In the genomic region with DNA sequence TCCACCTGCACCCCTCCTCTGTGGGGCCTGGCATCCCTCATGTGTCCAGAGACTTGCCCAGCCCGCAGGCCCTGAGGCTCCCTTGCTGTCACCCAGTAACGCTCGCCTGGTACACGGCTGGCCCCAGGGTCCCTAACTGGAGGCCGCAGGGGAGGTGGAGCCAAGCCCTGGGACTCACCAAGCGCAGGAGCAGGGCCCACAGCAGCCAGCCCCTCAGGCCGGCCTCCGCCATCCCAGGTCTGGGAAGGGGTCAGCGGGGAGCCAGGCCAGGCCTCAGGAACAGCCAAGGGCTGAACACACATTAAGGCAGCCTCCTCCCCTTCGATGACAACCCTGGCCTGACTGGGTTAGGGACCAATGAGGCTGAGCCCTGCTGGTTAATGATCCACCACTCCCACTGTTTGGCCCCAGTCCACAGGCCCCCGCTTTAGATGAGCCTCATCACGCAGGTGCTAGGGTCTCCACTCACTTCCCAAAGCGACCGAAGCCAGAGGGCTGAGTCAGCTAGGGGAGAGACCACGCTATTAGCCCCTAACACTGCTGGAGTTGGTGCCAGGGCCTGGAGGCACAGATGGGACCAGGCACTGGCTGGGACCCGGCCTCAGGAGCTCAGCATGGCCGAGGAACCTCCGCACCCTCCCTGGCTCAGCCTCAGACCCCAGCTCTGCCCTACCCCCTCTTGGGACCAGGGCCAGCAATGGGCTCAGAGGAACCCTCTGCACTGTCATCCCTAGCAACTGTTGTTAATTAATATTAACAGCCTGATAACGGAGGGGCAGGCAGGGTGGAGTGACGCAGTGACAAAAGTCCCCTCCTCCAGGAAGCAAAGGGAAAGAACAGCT, we compare ENCODE assay signal across 22 cellular contexts. TPM values are rescaled to one million over a fixed set of nuclear protein-coding genes. Genes with fewer than 3 reads are reported as not detected.
A peak's percentile ranks its signal among the peaks of the same experiment; 100 is the strongest.
DNase-seq lines count a peak whose midpoint lies in the region; ATAC-seq, FAIRE-seq and TF ChIP-seq lines count a peak whose summit lies in the region.
"Had no signal": no experiment of that assay in that cellular context is flagged by ENCODE, and none has a peak within 500 bp of the region (broad histone marks: within the 10 kb centered on the region; RNA-seq: fewer than 3 reads in every experiment).

A gene with protein sequence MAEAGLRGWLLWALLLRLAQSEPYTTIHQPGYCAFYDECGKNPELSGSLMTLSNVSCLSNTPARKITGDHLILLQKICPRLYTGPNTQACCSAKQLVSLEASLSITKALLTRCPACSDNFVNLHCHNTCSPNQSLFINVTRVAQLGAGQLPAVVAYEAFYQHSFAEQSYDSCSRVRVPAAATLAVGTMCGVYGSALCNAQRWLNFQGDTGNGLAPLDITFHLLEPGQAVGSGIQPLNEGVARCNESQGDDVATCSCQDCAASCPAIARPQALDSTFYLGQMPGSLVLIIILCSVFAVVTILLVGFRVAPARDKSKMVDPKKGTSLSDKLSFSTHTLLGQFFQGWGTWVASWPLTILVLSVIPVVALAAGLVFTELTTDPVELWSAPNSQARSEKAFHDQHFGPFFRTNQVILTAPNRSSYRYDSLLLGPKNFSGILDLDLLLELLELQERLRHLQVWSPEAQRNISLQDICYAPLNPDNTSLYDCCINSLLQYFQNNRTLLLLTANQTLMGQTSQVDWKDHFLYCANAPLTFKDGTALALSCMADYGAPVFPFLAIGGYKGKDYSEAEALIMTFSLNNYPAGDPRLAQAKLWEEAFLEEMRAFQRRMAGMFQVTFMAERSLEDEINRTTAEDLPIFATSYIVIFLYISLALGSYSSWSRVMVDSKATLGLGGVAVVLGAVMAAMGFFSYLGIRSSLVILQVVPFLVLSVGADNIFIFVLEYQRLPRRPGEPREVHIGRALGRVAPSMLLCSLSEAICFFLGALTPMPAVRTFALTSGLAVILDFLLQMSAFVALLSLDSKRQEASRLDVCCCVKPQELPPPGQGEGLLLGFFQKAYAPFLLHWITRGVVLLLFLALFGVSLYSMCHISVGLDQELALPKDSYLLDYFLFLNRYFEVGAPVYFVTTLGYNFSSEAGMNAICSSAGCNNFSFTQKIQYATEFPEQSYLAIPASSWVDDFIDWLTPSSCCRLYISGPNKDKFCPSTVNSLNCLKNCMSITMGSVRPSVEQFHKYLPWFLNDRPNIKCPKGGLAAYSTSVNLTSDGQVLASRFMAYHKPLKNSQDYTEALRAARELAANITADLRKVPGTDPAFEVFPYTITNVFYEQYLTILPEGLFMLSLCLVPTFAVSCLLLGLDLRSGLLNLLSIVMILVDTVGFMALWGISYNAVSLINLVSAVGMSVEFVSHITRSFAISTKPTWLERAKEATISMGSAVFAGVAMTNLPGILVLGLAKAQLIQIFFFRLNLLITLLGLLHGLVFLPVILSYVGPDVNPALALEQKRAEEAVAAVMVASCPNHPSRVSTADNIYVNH (N-terminal part only) (minus strand): TSS at position 303 of the 842 bp plus-strand sequence. CDS start 71 bp downstream, at position 232.

- H3K9me3 ChIP-seq in HepG2 (ENCODE audit: low read length) (no peaks in the 10 kb centered on the region), subcutaneous abdominal adipose tissue (ENCODE audit: control insufficient read depth in 5 of 5, low read length in 5 of 5) (no peaks in the 10 kb centered on the region)
- H3K9me3 ChIP-seq: breast epithelium, heart right ventricle, SJSA1 had no signal

- in situ Hi-C loops in HepG2 (cut with HindIII; ENCODE audit: extremely low pct_ligation_motif_present, low pct_unique_long_range_greater_than_20kb): no loop called here

- no peak within 1 kb of the TSS for H2AFZ ChIP-seq in HepG2 (ENCODE audit: low read length)

- H3K79me2 ChIP-seq in HepG2 (ENCODE audit: insufficient read depth, low read length): peaks cover 47% of the 10 kb centered on the region

- DNase-seq in activated naive CD4-positive, alpha-beta T cell treated with anti-CD3 and anti-CD28 coated beads, Interleukin-2, amount 50 U/mL, for 72 hours (ENCODE audit: low spot score in 2 of 2): no peak
- DNase-seq in activated naive CD4-positive, alpha-beta T cell (lab: John Stamatoyannopoulos, UW): no peak
- DNase-seq in WTC11 (ENCODE audit: low spot score) (no peak), HepG2 (ENCODE audit: low spot score) (peak; percentile 91), NCI-H1417 (lab: John Stamatoyannopoulos, UW) (no peak), cerebellum (ENCODE audit: low spot score) (no peak), D721Med (ENCODE audit: insufficient read length, low spot score) (no peak)
- DNase-seq: activated CD4-positive, alpha-beta T cell treated with anti-CD3 and anti-CD28 coated beads for 4 hours; CD4-positive, alpha-beta memory T cell; heart right ventricle; NCI-H2081; NCI-H524 treated with DMSO at 0.1 percent for 48 hours; stimulated activated naive CD4-positive, alpha-beta T cell; T-helper 9 cell had no signal

- H3K36me3 ChIP-seq in HepG2 (replicated peaks in 1 of 2; ENCODE audit: control insufficient read depth in 1 of 2, insufficient read depth in 2 of 2, low read length in 2 of 2) (peaks cover 0 to 9% of the 10 kb centered on the region in 2 experiments; a peak in 1 of 5 replicates), subcutaneous abdominal adipose tissue (ENCODE audit: control insufficient read depth in 5 of 5, insufficient read depth in 5 of 5, low read length in 5 of 5) (no peaks in the 10 kb centered on the region)
- H3K36me3 ChIP-seq: breast epithelium, heart right ventricle, SJSA1 had no signal

- H3K9me3 Mint-ChIP-seq in activated naive CD4-positive, alpha-beta T cell treated with anti-CD3 and anti-CD28 coated beads, Interleukin-2, amount 50 U/mL, for 72 hours: no peaks in the 10 kb centered on the region
- H3K9me3 Mint-ChIP-seq in WTC11: no peaks in the 10 kb centered on the region
- H3K9me3 Mint-ChIP-seq: CD4-positive, alpha-beta memory T cell had no signal

- no peaks in the 10 kb centered on the region for H3K27me3 Mint-ChIP-seq in WTC11 (ENCODE audit: low read depth)

- POLR2A ChIA-PET in WTC11 (lab: Charles Lee): no interaction called here
- POLR2A ChIA-PET in HepG2 (lab: Yijun Ruan, JAX): interaction anchor here (0.9 to 4.1 kb wide), 7 partner anchors 12 to 307 kb away, joined by 3 to 25 read pairs (median 18); a partner anchor contains a TSS

- H3K27ac ChIP-seq in HepG2 (ENCODE audit: extremely low read length, insufficient read depth, low read length): peak within 1 kb of the TSS; percentile 94
- H3K27ac ChIP-seq in subcutaneous abdominal adipose tissue (ENCODE audit: low read depth, low read length): peak within 1 kb of the TSS; percentile 79
- H3K27ac ChIP-seq: heart right ventricle, SJSA1 had no signal

- TSS peak; percentile 97 for BruUV-seq in HepG2 (replicated peaks; lab: Mats Ljungman, UMichigan)

- peaks cover 84% of the 10 kb centered on the region for H3K4me1 ChIP-seq in HepG2 (ENCODE audit: insufficient read depth, low read length)
- peaks cover 1 to 63% (median 39%) of the 10 kb centered on the region in 5 donors for H3K4me1 ChIP-seq in subcutaneous abdominal adipose tissue (ENCODE audit: control insufficient read depth in 5 of 5, insufficient read depth in 5 of 5, low read length in 5 of 5)
- H3K4me1 ChIP-seq: heart right ventricle, SJSA1 had no signal

- H3K4me1 Mint-ChIP-seq in WTC11: no peaks in the 10 kb centered on the region
- H3K4me1 Mint-ChIP-seq: CD4-positive, alpha-beta memory T cell had no signal

- peak within 1 kb of the TSS; percentile 57 to 79 (median 63) for H3K4me3 ChIP-seq in HepG2 (replicated peaks in 1 of 3; ENCODE audit: insufficient read depth in 1 of 3, low read depth in 2 of 3, low read length in 3 of 3)
- H3K4me3 ChIP-seq in subcutaneous abdominal adipose tissue (ENCODE audit: low read depth in 1 of 5, low read length in 5 of 5): no peak within 1 kb of the TSS
- H3K4me3 ChIP-seq: breast epithelium, heart right ventricle, SJSA1 had no signal

- no peak for ATAC-seq in activated naive CD4-positive, alpha-beta T cell treated with anti-CD3 and anti-CD28 coated beads, Interleukin-2, amount 50 U/mL, for 72 hours
- ATAC-seq in WTC11: peak; percentile 49
- ATAC-seq in HepG2: peak; percentile 94

- TF ChIP-seq RAD21 in HepG2 (CRISPR knock-in tag; IDR thresholded peaks at IDR 0.05): no peak; the same call in 1 of the 2 replicates

- no peak within 1 kb of the TSS for H3K4me3 Mint-ChIP-seq in WTC11
- H3K4me3 Mint-ChIP-seq: activated naive CD8-positive, alpha-beta T cell; CD4-positive, alpha-beta memory T cell had no signal

- H3K27me3 ChIP-seq in HepG2 (ENCODE audit: control insufficient read depth in 1 of 2, insufficient read depth in 2 of 2, low read length in 2 of 2): no peaks in the 10 kb centered on the region
- no peaks in the 10 kb centered on the region for H3K27me3 ChIP-seq in subcutaneous abdominal adipose tissue (ENCODE audit: control insufficient read depth in 5 of 5, insufficient read depth in 4 of 5, low read length in 5 of 5)
- H3K27me3 ChIP-seq: breast epithelium, heart right ventricle, SJSA1 had no signal

- peak within 1 kb of the TSS; percentile 98 for H3K4me2 ChIP-seq in HepG2 (ENCODE audit: low read depth, low read length)

- no peaks in the 10 kb centered on the region for H3K36me3 Mint-ChIP-seq in activated naive CD4-positive, alpha-beta T cell treated with anti-CD3 and anti-CD28 coated beads, Interleukin-2, amount 50 U/mL, for 72 hours
- no peaks in the 10 kb centered on the region for H3K36me3 Mint-ChIP-seq in WTC11
- H3K36me3 Mint-ChIP-seq: activated naive CD8-positive, alpha-beta T cell; CD4-positive, alpha-beta memory T cell had no signal

- H4K20me1 ChIP-seq in HepG2 (ENCODE audit: insufficient read depth, low read length): peaks cover 12% of the 10 kb centered on the region; the same call in 1 of the 2 replicates

- 3% methylated on average over 5 of the region's 20 CpGs for WGBS in HepG2 (ENCODE audit: low lambda C conversion rate)

- TF ChIP-seq CTCF in WTC11 (IDR thresholded peaks at IDR 0.05): no peak
- TF ChIP-seq CTCF in HepG2 (CRISPR knock-in tag; IDR thresholded peaks at IDR 0.05): peak; percentile 16; the same call in 1 of the 2 replicates
- no peak for TF ChIP-seq CTCF in D721Med (IDR thresholded peaks at IDR 0.05; ENCODE audit: insufficient read depth, missing control alignments)

- peak within 1 kb of the TSS; percentile 30 to 36 for H3K27ac Mint-ChIP-seq in activated naive CD4-positive, alpha-beta T cell treated with anti-CD3 and anti-CD28 coated beads, Interleukin-2, amount 50 U/mL, for 72 hours
- H3K27ac Mint-ChIP-seq in WTC11: no peak within 1 kb of the TSS
- H3K27ac Mint-ChIP-seq: activated naive CD8-positive, alpha-beta T cell had no signal

- TF ChIP-seq POLR2A in HepG2 (IDR thresholded peaks at IDR 0.05; ENCODE audit: insufficient read depth in 1 of 2, low read depth in 2 of 2, low read length in 2 of 2): peak in 1 of 2 experiments; percentile 96; a peak in 2 of 4 replicates

- intact Hi-C loops in HepG2 (cut with micrococcal nuclease; ENCODE audit: unreplicated experiment): loop anchor here (5.0 kb wide), 1 partner anchor 49 kb away; a partner anchor contains a TSS

- TF ChIP-seq EP300 in HepG2 (IDR thresholded peaks at IDR 0.05; ENCODE audit: low read depth in 2 of 2, low read length in 2 of 2) (0 out of 4 replicates have a peak, but pooled peaks of 1 of the 2 experiments have one; percentile 39), HepG2 (CRISPR knock-in tag; IDR thresholded peaks at IDR 0.05; ENCODE audit: borderline replicate concordance) (peak; percentile 32; the same call in 1 of the 2 replicates)

- CTCF ChIA-PET in WTC11 (lab: Charles Lee) (interaction anchor here (0.9 to 1.2 kb wide), 3 partner anchors 24 to 193 kb away, joined by 3 to 4 read pairs (median 3); no protein-coding TSS in a partner anchor), HepG2 (lab: Yijun Ruan, JAX; ENCODE audit: low intra/inter-chr PET ratio, low total read pairs) (no interaction called here)

- FAIRE-seq in HepG2 (lab: Jason Lieb, UNC) (peak; percentile 93), D721Med (lab: Jason Lieb, UNC) (no peak)
- FAIRE-seq: keratinocyte had no signal

- H3K9ac ChIP-seq in HepG2 (ENCODE audit: insufficient read depth, low read depth, low read length): peak within 1 kb of the TSS; percentile 90
- H3K9ac ChIP-seq in subcutaneous abdominal adipose tissue (ENCODE audit: low read length in 5 of 5): no peak within 1 kb of the TSS

RNA-seq across cellular contexts. Expression of the gene that starts here (rescaled TPM):
- under 1 TPM; 0.06 to 0.14 TPM for total RNA-seq in activated naive CD4-positive, alpha-beta T cell treated with anti-CD3 and anti-CD28 coated beads, Interleukin-2, amount 50 U/mL, for 72 hours
- total RNA-seq in WTC11 (2021) (0.15 to 0.18 TPM (median 0.16 TPM) in 3 replicates), HepG2 (2016; rRNA removed; fragmentation: Illumina TruSeq; extraction: Trizol) (3.8 and 4.8 TPM in 2 replicates), cerebellum (not detected)
- total RNA-seq in HepG2 (2016; cell fraction: cytosol; rRNA removed; fragmentation: Illumina TruSeq; extraction: Trizol; ENCODE audit: low read depth): 1.9 and 2.0 TPM in 2 replicates
- total RNA-seq in HepG2 (2016; cell fraction: insoluble cytoplasmic fraction; rRNA removed; fragmentation: Illumina TruSeq; extraction: Trizol): 2.9 and 4.5 TPM in 2 replicates
- total RNA-seq in HepG2 (2016; cell fraction: membrane; rRNA removed; fragmentation: Illumina TruSeq; extraction: Trizol): 3.9 and 4.0 TPM in 2 replicates
- total RNA-seq in HepG2 (2016; cell fraction: nucleus; rRNA removed; fragmentation: Illumina TruSeq; extraction: Trizol): 10.5 and 11.9 TPM in 2 replicates
- polyA plus RNA-seq in HepG2 (2011; rRNA removed): 14.5 and 26.6 TPM in 2 replicates
- 10.4 and 11.4 TPM in 2 replicates for polyA plus RNA-seq in HepG2 (2011; cell fraction: cytosol; rRNA removed)
- 72.5 and 82.9 TPM in 2 replicates for polyA plus RNA-seq in HepG2 (2011; cell fraction: nucleus; rRNA removed)
- 14.5 and 17.3 TPM in 2 replicates for polyA plus RNA-seq in HepG2 (2012)
- 2.2 and 2.7 TPM in 2 replicates for polyA plus RNA-seq in HepG2 (2016; cell fraction: cytosol; fragmentation: Illumina TruSeq; extraction: Trizol; ENCODE audit: low read depth)
- polyA plus RNA-seq in HepG2 (2016; cell fraction: insoluble cytoplasmic fraction; fragmentation: Illumina TruSeq; extraction: Trizol; ENCODE audit: low read depth): 4.9 and 6.8 TPM in 2 replicates
- polyA plus RNA-seq in HepG2 (2016; cell fraction: membrane; fragmentation: Illumina TruSeq; extraction: Trizol; ENCODE audit: low read depth): 4.3 TPM in 2 replicates
- 43.1 and 46.9 TPM in 2 replicates for polyA plus RNA-seq in HepG2 (2016; cell fraction: nucleus; fragmentation: Illumina TruSeq; extraction: Trizol; ENCODE audit: insufficient read depth, low read depth)
- polyA minus RNA-seq in HepG2 (2011; rRNA and poly(A)+ RNA removed; ENCODE audit: low replicate concordance): 0.19 and 29.3 TPM in 2 replicates
- polyA minus RNA-seq in HepG2 (2011; cell fraction: cytosol; rRNA and poly(A)+ RNA removed): 9.6 and 11.7 TPM in 2 replicates
- 16.9 and 24.6 TPM in 2 replicates for polyA minus RNA-seq in HepG2 (2011; cell fraction: nucleus; rRNA and poly(A)+ RNA removed)
- total RNA-seq: A673, dermis microvascular lymphatic vessel endothelial cell, mononuclear cell, SJSA1 had no signal
- polyA plus RNA-seq: CD4-positive, alpha-beta memory T cell had no signal

Comparison
In these comparisons a context has a peak if more than half of its experiments do, and no peak if none do; other contexts are left out.
1. Peak in ATAC-seq in WTC11; RNA of the gene not detected or under 1 TPM.
2. H3K4me3 ChIP-seq: peak in HepG2 (3 of 3); none in subcutaneous abdominal adipose tissue (0 of 5).